In the genomic region with DNA sequence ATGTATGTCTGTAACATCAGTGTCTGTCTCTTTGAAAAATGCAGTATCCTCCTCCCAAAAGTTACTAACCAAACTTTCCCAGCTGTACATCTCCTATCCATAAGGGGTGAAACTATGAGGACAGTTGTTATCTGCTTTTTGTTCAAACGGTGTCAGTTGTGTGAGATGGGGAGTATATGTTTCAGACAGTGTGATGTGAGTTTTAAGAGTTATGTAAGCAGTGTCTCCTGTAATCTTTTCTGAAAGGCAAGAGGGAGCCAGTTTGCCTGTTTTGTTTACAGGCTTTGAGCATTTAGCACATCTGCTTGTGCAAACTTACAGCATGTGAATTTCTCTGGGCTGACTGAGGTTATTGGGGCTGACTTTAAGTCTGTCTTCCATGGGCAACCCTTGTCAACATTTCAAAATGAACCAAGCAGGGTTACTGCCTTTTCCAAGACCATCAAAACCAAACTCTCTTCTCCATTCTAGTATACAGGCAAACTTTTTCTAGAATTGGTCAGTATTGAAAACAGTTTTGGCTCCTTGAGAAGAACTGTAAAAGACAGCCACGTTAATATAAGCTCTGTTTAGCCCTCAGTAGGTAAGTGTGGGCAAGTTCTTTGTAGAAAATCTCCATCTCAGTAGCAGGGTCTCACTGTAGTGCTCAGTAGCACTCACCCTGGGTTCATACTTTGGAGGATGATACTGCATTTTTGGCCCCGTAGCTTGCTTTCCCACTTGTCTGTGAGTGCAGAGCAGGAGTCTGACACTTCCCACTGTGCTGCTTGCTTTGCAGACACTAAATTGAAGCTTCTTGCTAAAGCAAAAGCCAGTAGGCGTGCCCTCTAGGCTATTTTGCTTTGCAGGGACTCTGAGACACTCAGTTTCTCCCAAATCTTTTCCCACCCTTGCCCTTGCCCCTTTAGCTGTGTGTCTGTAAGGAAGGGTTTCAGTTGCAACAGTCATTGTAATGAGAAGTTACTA, we compare ENCODE assay signal across 8 cellular contexts. TPM values are rescaled to one million over a fixed set of nuclear protein-coding genes. Genes with fewer than 3 reads are reported as not detected.
DNase-seq lines count a peak whose midpoint lies in the region; ATAC-seq and TF ChIP-seq lines count a peak whose summit lies in the region.

No MANE protein-coding gene starts in this region.

- peak overlapping the region in 1 of 2 experiments; percentile 48; a peak in 2 of 4 replicates for H3K4me3 ChIP-seq in DND-41 (ENCODE audit: low read depth in 1 of 2, low read length in 2 of 2)
- no peak overlapping the region for H3K4me3 ChIP-seq in SU-DHL-6 (ENCODE audit: insufficient read depth, low read length, poor library complexity, severe bottlenecking)
- peak overlapping the region; percentile 26 for H3K4me3 ChIP-seq in endodermal cell (ENCODE audit: low read length)
- no peak overlapping the region for H3K4me3 ChIP-seq in neural progenitor cell
- H3K4me3 ChIP-seq in osteoblast (ENCODE audit: insufficient read depth, low read length): no peak overlapping the region

- H3K4me3 Mint-ChIP-seq in endodermal cell: peak overlapping the region; percentile 25
- H3K4me3 Mint-ChIP-seq in neural progenitor cell: no peak overlapping the region

- H3F3A ChIP-seq in SU-DHL-6 (ENCODE audit: insufficient read depth): peaks cover 30% of the 10 kb centered on the region
- no peaks in the 10 kb centered on the region for H3F3A ChIP-seq in neural progenitor cell (ENCODE audit: low read depth)

- H3K9ac ChIP-seq in DND-41 (ENCODE audit: low read depth, low read length): peak overlapping the region; percentile 48
- H3K9ac ChIP-seq in SU-DHL-6 (ENCODE audit: low read length): no peak overlapping the region
- no peak overlapping the region for H3K9ac ChIP-seq in endodermal cell (ENCODE audit: extremely low read depth, low read length, poor library complexity, severe bottlenecking)
- no peak overlapping the region for H3K9ac ChIP-seq in neural progenitor cell

- H3K27me3 Mint-ChIP-seq in endodermal cell (ENCODE audit: insufficient read depth) (no peaks in the 10 kb centered on the region), neural progenitor cell (ENCODE audit: insufficient read depth, low read depth) (no peaks in the 10 kb centered on the region)

- no peaks in the 10 kb centered on the region for H3K36me3 ChIP-seq in DND-41 (ENCODE audit: insufficient read depth, low read length)
- H3K36me3 ChIP-seq in SU-DHL-6 (ENCODE audit: low read length): peaks cover 9% of the 10 kb centered on the region; the same call in 1 of the 2 replicates
- H3K36me3 ChIP-seq in endodermal cell (ENCODE audit: control insufficient read depth, insufficient read depth, low read length): no peaks in the 10 kb centered on the region
- no peaks in the 10 kb centered on the region for H3K36me3 ChIP-seq in neural progenitor cell
- H3K36me3 ChIP-seq in osteoblast (ENCODE audit: insufficient read depth, low read length): no peaks in the 10 kb centered on the region

- H3K27ac Mint-ChIP-seq in endodermal cell: peak overlapping the region; percentile 88
- H3K27ac Mint-ChIP-seq in neural progenitor cell: no peak overlapping the region

- no peak for DNase-seq in DND-41
- DNase-seq in endodermal cell: peak; percentile 70
- DNase-seq in neural progenitor cell (ENCODE audit: low spot score): no peak
- DNase-seq in COR-L47 (lab: John Stamatoyannopoulos, UW): no peak
- no peak for DNase-seq in A172 (ENCODE audit: low spot score)
- no peak for DNase-seq in osteoblast (ENCODE audit: insufficient read length, low spot score, missing footprints)

- H3K27ac ChIP-seq in DND-41 (ENCODE audit: low read length) (peak overlapping the region; percentile 84), SU-DHL-6 (ENCODE audit: low read depth, low read length) (peak overlapping the region; percentile 22), endodermal cell (ENCODE audit: low read depth, low read length) (peak overlapping the region; percentile 8), neural progenitor cell (no peak overlapping the region), osteoblast (ENCODE audit: low read depth, low read length) (no peak overlapping the region)

- H3K4me2 ChIP-seq in DND-41 (ENCODE audit: insufficient read depth, low read length): peak overlapping the region; percentile 53
- H3K4me2 ChIP-seq in SU-DHL-6 (ENCODE audit: low read depth, low read length, poor library complexity, severe bottlenecking): peak overlapping the region; percentile 41
- peak overlapping the region; percentile 2 for H3K4me2 ChIP-seq in neural progenitor cell
- H3K4me2 ChIP-seq in osteoblast (ENCODE audit: insufficient read depth, low read length): no peak overlapping the region

- peak overlapping the region; percentile 12 for H2AFZ ChIP-seq in DND-41 (ENCODE audit: low read depth, low read length)
- no peak overlapping the region for H2AFZ ChIP-seq in SU-DHL-6 (ENCODE audit: low read depth, low read length, severe bottlenecking)
- peak overlapping the region; percentile 12 for H2AFZ ChIP-seq in neural progenitor cell (replicated peaks)
- no peak overlapping the region for H2AFZ ChIP-seq in osteoblast (ENCODE audit: low read length)

- 63% methylated on average over 4 of the region's 4 CpGs for WGBS in endodermal cell (ENCODE audit: insufficient coverage in 1 of 2, insufficient read length in 1 of 2), 2 experiments

- no peaks in the 10 kb centered on the region for H3K79me2 ChIP-seq in DND-41 (ENCODE audit: insufficient read depth, low read length)
- no peaks in the 10 kb centered on the region for H3K79me2 ChIP-seq in SU-DHL-6 (ENCODE audit: insufficient read depth, low read length)
- H3K79me2 ChIP-seq in neural progenitor cell (ENCODE audit: low read depth): no peaks in the 10 kb centered on the region
- H3K79me2 ChIP-seq in osteoblast (ENCODE audit: insufficient read depth, low read length): no peaks in the 10 kb centered on the region

- H4K20me1 ChIP-seq in DND-41 (ENCODE audit: insufficient read depth, low read length) (no peaks in the 10 kb centered on the region), SU-DHL-6 (ENCODE audit: low read depth, low read length) (no peaks in the 10 kb centered on the region), neural progenitor cell (ENCODE audit: low read depth) (no peaks in the 10 kb centered on the region), osteoblast (ENCODE audit: insufficient read depth, low read length) (no peaks in the 10 kb centered on the region)

- no peaks in the 10 kb centered on the region for H3K36me3 Mint-ChIP-seq in endodermal cell (ENCODE audit: low read depth)
- no peaks in the 10 kb centered on the region for H3K36me3 Mint-ChIP-seq in neural progenitor cell

- H3K4me1 Mint-ChIP-seq in endodermal cell: peaks cover 46% of the 10 kb centered on the region
- peaks cover 23% of the 10 kb centered on the region for H3K4me1 Mint-ChIP-seq in neural progenitor cell

- H3K27me3 ChIP-seq in DND-41 (ENCODE audit: insufficient read depth, low read length, poor library complexity) (no peaks in the 10 kb centered on the region), SU-DHL-6 (ENCODE audit: low read length) (no peaks in the 10 kb centered on the region), endodermal cell (ENCODE audit: control insufficient read depth, insufficient read depth, low read length, poor library complexity, severe bottlenecking) (no peaks in the 10 kb centered on the region), neural progenitor cell (no peaks in the 10 kb centered on the region), osteoblast (ENCODE audit: insufficient read depth, low read length) (no peaks in the 10 kb centered on the region)

- H3K9me3 Mint-ChIP-seq in endodermal cell (no peaks in the 10 kb centered on the region), neural progenitor cell (no peaks in the 10 kb centered on the region)

- H3K4me1 ChIP-seq in DND-41 (ENCODE audit: insufficient read depth, low read length) (peaks cover 76% of the 10 kb centered on the region), endodermal cell (ENCODE audit: control insufficient read depth, insufficient read depth, low read length) (peaks cover 16% of the 10 kb centered on the region), neural progenitor cell (peaks cover 11% of the 10 kb centered on the region), osteoblast (ENCODE audit: insufficient read depth, low read length) (peaks cover 13% of the 10 kb centered on the region)

- H3K9me3 ChIP-seq in DND-41 (ENCODE audit: insufficient read depth, low read length, severe bottlenecking) (no peaks in the 10 kb centered on the region), SU-DHL-6 (ENCODE audit: insufficient read depth, low read length) (no peaks in the 10 kb centered on the region), endodermal cell (ENCODE audit: control insufficient read depth, low read length) (no peaks in the 10 kb centered on the region), neural progenitor cell (ENCODE audit: low read depth) (no peaks in the 10 kb centered on the region), osteoblast (ENCODE audit: low read depth, low read length) (no peaks in the 10 kb centered on the region)

- no peaks in the 10 kb centered on the region for H3K9me2 ChIP-seq in SU-DHL-6 (replicated peaks; ENCODE audit: insufficient read depth, low read length)

- TF ChIP-seq CTCF in DND-41 (IDR thresholded peaks at IDR 0.05; ENCODE audit: borderline replicate concordance, extremely low read depth, low read length, poor library complexity, severe bottlenecking) (peak; percentile 27), SU-DHL-6 (IDR thresholded peaks at IDR 0.05; ENCODE audit: insufficient read depth, low read length, poor library complexity, severe bottlenecking) (no peak), endodermal cell (conservative IDR thresholded peaks at IDR 0.05) (no peak), neural progenitor cell (IDR thresholded peaks at IDR 0.05) (no peak), osteoblast (IDR thresholded peaks at IDR 0.05; ENCODE audit: extremely low read depth, low read depth, low read length) (no peak)

- ATAC-seq in DND-41 (ENCODE audit: insufficient read depth, low read depth) (0 out of 3 replicates have a peak, but pooled peaks have one; percentile 3), GM21381 (IDR thresholded peaks at IDR 0.05; ENCODE audit: unreplicated experiment) (no peak)

RNA-seq across cellular contexts. Expression of a gene that starts 34.5 kb away (rescaled TPM):
- 100 to 1,000 TPM; 170 to 182 TPM for total RNA-seq in endodermal cell
- 106 TPM for polyA plus RNA-seq in endodermal cell (2013, experiment 1 of 2)
- polyA plus RNA-seq in endodermal cell (2013, experiment 2 of 2): 112 TPM
- total RNA-seq in neural progenitor cell (ENCODE audit: low replicate concordance): 145 and 166 TPM in 2 replicates
- 397 and 540 TPM in 2 replicates for total RNA-seq in A172 (2014; rRNA removed; shearing (Covaris generic))
- 71.7 and 150 TPM in 2 replicates for total RNA-seq in osteoblast

RNA-seq across cellular contexts. Expression of a gene that starts 57.9 kb away (rescaled TPM):
- total RNA-seq in endodermal cell (10 to 100 TPM; 30.3 to 30.9 TPM), neural progenitor cell (ENCODE audit: low replicate concordance) (31.3 and 35.1 TPM in 2 replicates), osteoblast (17.1 and 17.7 TPM in 2 replicates)
- polyA plus RNA-seq in endodermal cell (2013, experiment 1 of 2): 38.2 TPM
- polyA plus RNA-seq in endodermal cell (2013, experiment 2 of 2): 35.3 TPM
- total RNA-seq in A172 (2014; rRNA removed; shearing (Covaris generic)): 39.3 and 42.3 TPM in 2 replicates

Comparison
In these comparisons a context has a peak if more than half of its experiments do, and no peak if none do; other contexts are left out.
1. H2AFZ ChIP-seq: peak in DND-41 (single experiment) and neural progenitor cell (single experiment); none in SU-DHL-6 (single experiment) and osteoblast (single experiment).
2. H3K27ac ChIP-seq: peak in DND-41 (single experiment), SU-DHL-6 (single experiment) and endodermal cell (single experiment); none in neural progenitor cell (single experiment) and osteoblast (single experiment).